In genomic region chr12:88493651-88494050, GRCh38 we compare ENCODE assay signal across 14 cellular contexts.
A peak's percentile ranks its signal among the peaks of the same experiment; 100 is the strongest.
DNase-seq lines count a peak whose midpoint lies in the region; ATAC-seq and TF ChIP-seq lines count a peak whose summit lies in the region.
"Had no signal": no experiment of that assay in that cellular context is flagged by ENCODE, and none has a peak within 500 bp of the region (broad histone marks: within the 10 kb centered on the region; RNA-seq: fewer than 3 reads in every experiment).

No MANE protein-coding gene starts in this region.

- H3K4me2 ChIP-seq in GM23248 (ENCODE audit: unreplicated experiment): peak overlapping the region; percentile 64

- H3F3A ChIP-seq in GM23248 (ENCODE audit: insufficient read depth): peaks cover 49% of the 10 kb centered on the region

- no peak overlapping the region for H3K9ac ChIP-seq in GM23248

- no peaks in the 10 kb centered on the region for H3K4me1 Mint-ChIP-seq in endothelial cell (ENCODE audit: unreplicated experiment)
- H3K4me1 Mint-ChIP-seq: immature natural killer cell had no signal

- 31 to 34% methylated on average over 3 of the region's 3 CpGs for WGBS in GM23248 (ENCODE audit: low coverage in 1 of 2, low lambda C conversion rate in 2 of 2, missing lambda C conversion rate in 2 of 2), 2 experiments

- H3K36me3 Mint-ChIP-seq in endothelial cell (ENCODE audit: low read depth, unreplicated experiment): no peaks in the 10 kb centered on the region
- H3K36me3 Mint-ChIP-seq: activated naive CD8-positive, alpha-beta T cell; immature natural killer cell had no signal

- ATAC-seq in GM21737 (IDR thresholded peaks at IDR 0.05; ENCODE audit: unreplicated experiment): no peak
- ATAC-seq: activated CD4-positive, CD25-positive, alpha-beta regulatory T cell treated with anti-CD3 and anti-CD28 coated beads, Interleukin-2, amount 50 U/mL, for 24 hours; HCT116 had no signal

- no peaks in the 10 kb centered on the region for H3K27me3 Mint-ChIP-seq in endothelial cell (ENCODE audit: unreplicated experiment)
- H3K27me3 Mint-ChIP-seq: activated naive CD8-positive, alpha-beta T cell had no signal

- H4K20me1 ChIP-seq in GM23248 (ENCODE audit: insufficient read depth): no peaks in the 10 kb centered on the region

- no peaks in the 10 kb centered on the region for H3K9me3 ChIP-seq in GM23248 (ENCODE audit: low read depth)

- H3K27ac ChIP-seq in GM23248: peak overlapping the region; percentile 19; the same call in 1 of the 2 replicates

- no peak overlapping the region for H2AFZ ChIP-seq in GM23248

- TF ChIP-seq CTCF in choroid plexus epithelial cell (conservative IDR thresholded peaks at IDR 0.05; ENCODE audit: low read depth, low read length): no peak
- no peak for TF ChIP-seq CTCF in endothelial cell (IDR thresholded peaks at IDR 0.05; ENCODE audit: unreplicated experiment)

- H3K27ac Mint-ChIP-seq in endothelial cell (ENCODE audit: unreplicated experiment): no peak overlapping the region
- H3K27ac Mint-ChIP-seq: activated naive CD8-positive, alpha-beta T cell; immature natural killer cell had no signal

- no peaks in the 10 kb centered on the region for H3K27me3 ChIP-seq in GM23248 (replicated peaks; ENCODE audit: insufficient read depth)

- H3K4me3 ChIP-seq in GM23248 (peak overlapping the region; percentile 28), choroid plexus epithelial cell (ENCODE audit: low read depth, low read length) (no peak overlapping the region)

- H3K4me1 ChIP-seq in GM23248 (ENCODE audit: insufficient read depth): peaks cover 29% of the 10 kb centered on the region

- no peaks in the 10 kb centered on the region for H3K9me3 Mint-ChIP-seq in endothelial cell (ENCODE audit: unreplicated experiment)

- no peak overlapping the region for H3K4me3 Mint-ChIP-seq in endothelial cell (ENCODE audit: unreplicated experiment)
- H3K4me3 Mint-ChIP-seq: activated naive CD8-positive, alpha-beta T cell; immature natural killer cell had no signal

- H3K9me2 ChIP-seq in GM23248 (ENCODE audit: insufficient read depth): no peaks in the 10 kb centered on the region

- H3K79me2 ChIP-seq in GM23248 (ENCODE audit: insufficient read depth): peaks cover 9% of the 10 kb centered on the region

- DNase-seq in GM23248: peak; percentile 95
- DNase-seq in NCI-H446 treated with DMSO at 0.1 percent for 48 hours (lab: John Stamatoyannopoulos, UW): peak; percentile 62
- peak; percentile 92 for DNase-seq in choroid plexus epithelial cell (ENCODE audit: low read depth)
- DNase-seq in non-pigmented ciliary epithelial cell (ENCODE audit: low read depth): peak; percentile 83
- DNase-seq in activated CD8-positive, alpha-beta memory T cell treated with anti-CD3 and anti-CD28 coated beads, Interleukin-2, amount 50 U/mL, for 4 hours: no peak
- DNase-seq in endothelial cell (ENCODE audit: low spot score): no peak
- no peak for DNase-seq in DMS153 treated with DMSO at 0.1 percent for 48 hours (lab: John Stamatoyannopoulos, UW; ENCODE audit: unreplicated experiment)
- DNase-seq: activated T-cell treated with anti-CD3 and anti-CD28 coated beads for 4 hours, cortex of kidney, immature natural killer cell had no signal

- H3K36me3 ChIP-seq in GM23248 (ENCODE audit: low read depth): peaks cover 34% of the 10 kb centered on the region

- in situ Hi-C loops in GM23248 (cut with MboI): no loop called here

Comparison
In these comparisons a context has a peak if more than half of its experiments do, and no peak if none do; other contexts are left out.
1. DNase-seq: peak in GM23248 (single experiment), NCI-H446 treated with DMSO at 0.1 percent for 48 hours (single experiment), choroid plexus epithelial cell (single experiment) and non-pigmented ciliary epithelial cell (single experiment); none in activated CD8-positive, alpha-beta memory T cell treated with anti-CD3 and anti-CD28 coated beads, Interleukin-2, amount 50 U/mL, for 4 hours (single experiment), endothelial cell (single experiment) and DMS153 treated with DMSO at 0.1 percent for 48 hours (single experiment).